ENCODE assay signal across 10 cellular contexts in genomic region chr4:158121203-158121586, GRCh38. TPM values are rescaled to one million over a fixed set of nuclear protein-coding genes. Genes with fewer than 3 reads are reported as not detected.
A peak's percentile ranks its signal among the peaks of the same experiment; 100 is the strongest.
DNase-seq lines count a peak whose midpoint lies in the region; ATAC-seq, FAIRE-seq and TF ChIP-seq lines count a peak whose summit lies in the region.
"Had no signal": no experiment of that assay in that cellular context is flagged by ENCODE, and none has a peak within 500 bp of the region (broad histone marks: within the 10 kb centered on the region; RNA-seq: fewer than 3 reads in every experiment).

No MANE protein-coding gene starts in this region.

- no peak for FAIRE-seq in urothelium cell line (lab: Jason Lieb, UNC)

- no peak for TF ChIP-seq CTCF in colonic mucosa (IDR thresholded peaks at IDR 0.05)

- no peak for ATAC-seq in HG03196 (IDR thresholded peaks at IDR 0.05; ENCODE audit: unreplicated experiment)

- H3K27me3 ChIP-seq in colonic mucosa, result no peaks in the 10 kb centered on the region

- no peak overlapping the region for H3K9ac ChIP-seq in colonic mucosa (ENCODE audit: low read depth in 2 of 2, low read length in 2 of 2)

- peak overlapping the region; percentile 32 for H3K27ac ChIP-seq in colonic mucosa

- intact Hi-C loops in colonic mucosa (cut with DNase I), result no loop called here

- H3K4me3 ChIP-seq in colonic mucosa, result no peak overlapping the region

- DNase-seq in M059J (ENCODE audit: low read depth) (peak; percentile 78), colonic mucosa (no peak), medulla oblongata (ENCODE audit: extremely low spot score) (peak; percentile 30), urothelium cell line (ENCODE audit: low spot score) (peak; percentile 47), T-helper 1 cell (no peak), NCI-H1105 treated with DMSO at 0.1 percent for 48 hours (lab: John Stamatoyannopoulos, UW) (no peak)
- DNase-seq: activated CD4-positive, alpha-beta T cell treated with anti-CD3 and anti-CD28 coated beads, Interleukin-2, amount 50 U/mL, for 4 hours; effector CD4-positive, alpha-beta T cell; NK-92 treated with Interleukin-12 subunit alpha and Interleukin-12 subunit beta, amount 100 ng/mL, for 24 hours had no signal

- H3K36me3 ChIP-seq in colonic mucosa, result no peaks in the 10 kb centered on the region

- no peaks in the 10 kb centered on the region for H3K4me1 ChIP-seq in colonic mucosa

- no peaks in the 10 kb centered on the region for H3K9me3 ChIP-seq in colonic mucosa

RNA-seq across cellular contexts. Expression of gene GASK1B, which starts 51.6 kb away (rescaled TPM):
- 2.5 and 4.4 TPM in 2 replicates for total RNA-seq in M059J (2014; rRNA removed; shearing (Covaris generic))
- total RNA-seq in colonic mucosa, result 10 to 100 TPM; 13.6 to 18.0 TPM

Comparison
In these comparisons a context has a peak if more than half of its experiments do, and no peak if none do; other contexts are left out.
1. DNase-seq: peak in M059J (single experiment), medulla oblongata (single experiment) and urothelium cell line (single experiment); none in colonic mucosa (single experiment), T-helper 1 cell (0 of 5) and NCI-H1105 treated with DMSO at 0.1 percent for 48 hours (single experiment).